In the genomic region with DNA sequence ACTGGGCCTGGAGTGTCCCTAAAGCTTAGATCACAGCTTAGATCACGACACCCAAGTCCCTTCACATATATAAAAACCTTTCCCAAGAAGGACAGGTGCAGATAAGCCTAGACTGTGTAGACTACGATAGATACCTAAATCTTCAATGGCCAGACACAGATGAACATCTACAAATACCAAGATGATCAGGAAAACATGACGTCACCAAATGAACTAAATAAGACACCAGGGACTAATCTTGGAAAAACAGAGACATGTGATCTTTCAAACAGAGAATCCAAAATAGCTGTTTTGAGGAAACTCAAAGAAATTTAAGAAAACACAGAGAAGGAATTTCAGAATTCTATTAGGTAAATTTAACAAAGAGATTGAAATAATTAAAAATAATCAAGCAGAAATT, we compare ENCODE assay signal across 26 cellular contexts.
"Had no signal": no experiment of that assay in that cellular context is flagged by ENCODE, and none has a peak within 500 bp of the region (broad histone marks: within the 10 kb centered on the region; RNA-seq: fewer than 3 reads in every experiment).

No MANE protein-coding gene starts in this region.

- H3K27me3 ChIP-seq: stomach, suprapubic skin, testis, thyroid gland, tibial artery, tibial nerve, transverse colon, upper lobe of left lung, upper lobe of right lung, uterus, vagina had no signal

- DNase-seq: stimulated activated CD4-positive, alpha-beta T cell treated with anti-CD3 and anti-CD28 coated beads, Interleukin-2, amount 100 ng/mL, for 48 hours; stimulated activated CD4-positive, alpha-beta T cell treated with anti-CD3 and anti-CD28 coated beads, Interleukin-4, amount 100 ng/mL, for 1 hour; stimulated activated CD4-positive, alpha-beta T cell treated with anti-CD3 and anti-CD28 coated beads, Interleukin-4, amount 100 ng/mL, for 24 hours; stimulated activated CD4-positive, alpha-beta T cell treated with anti-CD3 and anti-CD28 coated beads, Interleukin-4, amount 100 ng/mL, for 4 hours; stimulated activated CD8-positive, alpha-beta memory T cell treated with anti-CD3 and anti-CD28 coated beads, Interleukin-4, amount 100 ng/mL, for 48 hours; stimulated activated naive B cell treated with anti-CD40 and anti-IgM and Interleukin-4, amounts not matched to agents 10 μg/mL and 1 μg/mL and 100 μg/mL, for 72 hours; stimulated activated naive CD4-positive, alpha-beta T cell; stimulated activated naive CD4-positive, alpha-beta T cell treated with Interleukin-2 at 50 U/mL for 16 hours; stimulated activated naive CD8-positive, alpha-beta T cell treated with anti-CD3 and anti-CD28 coated beads, Interleukin-15, amount 100 ng/mL, for 72 hours; stimulated activated naive CD8-positive, alpha-beta T cell treated with anti-CD3 and anti-CD28 coated beads, Interleukin-15, Interleukin-2, amounts not matched to agents 100 U/mL and 50 U/mL, for 24 hours; stomach; substantia nigra; testis; thyroid gland; tibial artery; transverse colon; trophoblast cell; upper lobe of left lung; upper lobe of right lung; uterus had no signal

- H3K9me3 ChIP-seq: testis, thoracic aorta, thyroid gland, upper lobe of right lung, uterus, vagina had no signal

- H3K4me3 ChIP-seq: stomach, suprapubic skin, testis, thoracic aorta, thyroid gland, tibial artery, tibial nerve, transverse colon, upper lobe of left lung, upper lobe of right lung, uterus, vagina had no signal

- H3K36me3 ChIP-seq: stomach, suprapubic skin, thoracic aorta, thyroid gland, tibial artery, tibial nerve, transverse colon, upper lobe of left lung, upper lobe of right lung, uterus, vagina had no signal

- H3K27ac ChIP-seq: stomach, suprapubic skin, testis, thoracic aorta, thyroid gland, tibial artery, tibial nerve, transverse colon, upper lobe of left lung, upper lobe of right lung, uterus, vagina had no signal

- H3K4me1 ChIP-seq: stomach, suprapubic skin, testis, thyroid gland, tibial artery, tibial nerve, transverse colon, upper lobe of left lung, upper lobe of right lung, uterus, vagina had no signal

- ATAC-seq: stimulated activated effector memory CD8-positive, alpha-beta T cell treated with anti-CD3 and anti-CD28 coated beads, Interleukin-12 subunit alpha, Interleukin-12 subunit beta, amount 100 ng/mL, for 72 hours; stimulated activated naive CD8-positive, alpha-beta T cell treated with anti-CD3 and anti-CD28 coated beads, Interleukin-15, amount 100 ng/mL, for 72 hours; stimulated activated naive CD8-positive, alpha-beta T cell treated with anti-CD3 and anti-CD28 coated beads, Interleukin-15, Interleukin-2, amounts not matched to agents 100 U/mL and 50 U/mL, for 24 hours; upper lobe of right lung had no signal

- FAIRE-seq: urothelium cell line had no signal
